In genomic region chr16:31487076-31487719, GRCh38 we compare ENCODE assay signal across 8 cellular contexts. TPM values are rescaled to one million over a fixed set of nuclear protein-coding genes. Genes with fewer than 3 reads are reported as not detected.
DNase-seq lines count a peak whose midpoint lies in the region; ATAC-seq and TF ChIP-seq lines count a peak whose summit lies in the region.

No MANE protein-coding gene starts in this region.

- no peak for DNase-seq in BE2C
- no peak for DNase-seq in effector memory CD8-positive, alpha-beta T cell
- DNase-seq in stimulated activated CD4-positive, alpha-beta T cell treated with anti-CD3 and anti-CD28 coated beads, Interleukin-15, amount 100 ng/mL, for 24 hours, result no peak
- DNase-seq in DMS 273 treated with DMSO at 0.1 percent for 48 hours (lab: John Stamatoyannopoulos, UW), result no peak
- DNase-seq in SIG-M5 (lab: John Stamatoyannopoulos, UW), result no peak
- no peak for DNase-seq in posterior cingulate gyrus

- no peak overlapping the region for H3K27ac ChIP-seq in HUES64 (ENCODE audit: low read depth, low read length)

- intact Hi-C loops in posterior cingulate gyrus (cut with DNase I), result no loop called here

- peak overlapping the region; percentile 60 to 72 for H3K27ac Mint-ChIP-seq in effector memory CD8-positive, alpha-beta T cell
- no peak overlapping the region for H3K27ac Mint-ChIP-seq in nephron

- H3K4me3 ChIP-seq in BE2C (ENCODE audit: low read depth, low read length) (peak overlapping the region; percentile 51), HUES64 (ENCODE audit: low read length) (peak overlapping the region; percentile 66)

- peaks cover 15% of the 10 kb centered on the region for H3K36me3 Mint-ChIP-seq in effector memory CD8-positive, alpha-beta T cell (ENCODE audit: insufficient read depth)
- peaks cover 17% of the 10 kb centered on the region for H3K36me3 Mint-ChIP-seq in nephron (ENCODE audit: low read depth)

- no peaks in the 10 kb centered on the region for H3K4me1 ChIP-seq in BE2C
- 0 out of 2 replicates have a peak, but pooled peaks cover 2% of the 10 kb centered on the region for H3K4me1 ChIP-seq in HUES64 (ENCODE audit: insufficient read depth, low read length)

- no peak for ATAC-seq in effector memory CD8-positive, alpha-beta T cell (replicated peaks)

- H3K9ac ChIP-seq in HUES64 (ENCODE audit: low read depth, low read length), result peak overlapping the region; percentile 1; the same call in 1 of the 2 replicates

- H3K4me3 Mint-ChIP-seq in effector memory CD8-positive, alpha-beta T cell, result peak overlapping the region; percentile 91 to 92
- peak overlapping the region; percentile 85 to 88 (median 85) for H3K4me3 Mint-ChIP-seq in nephron

- H3K27me3 Mint-ChIP-seq in effector memory CD8-positive, alpha-beta T cell, result no peaks in the 10 kb centered on the region
- H3K27me3 Mint-ChIP-seq in nephron (ENCODE audit: low read depth), result peaks cover 51% of the 10 kb centered on the region

- H3K27me3 ChIP-seq in BE2C (peaks cover 14% of the 10 kb centered on the region), HUES64 (ENCODE audit: insufficient read depth, low read length) (peaks cover 58% of the 10 kb centered on the region)

- H3K9me3 Mint-ChIP-seq in effector memory CD8-positive, alpha-beta T cell, result no peaks in the 10 kb centered on the region
- H3K9me3 Mint-ChIP-seq in nephron, result no peaks in the 10 kb centered on the region

- H3K36me3 ChIP-seq in BE2C, result no peaks in the 10 kb centered on the region
- peaks cover 19% of the 10 kb centered on the region for H3K36me3 ChIP-seq in HUES64 (ENCODE audit: insufficient read depth, low read length)

- 8% methylated on average over 48 of the region's 48 CpGs for WGBS in HUES64

- TF ChIP-seq CTCF in BE2C (IDR thresholded peaks at IDR 0.05; ENCODE audit: low read depth, low read length), result no peak
- TF ChIP-seq CTCF in nephron (IDR thresholded peaks at IDR 0.05; ENCODE audit: unreplicated experiment in 3 of 3), result no peak

- peaks cover 4 to 8% of the 10 kb centered on the region in 2 donors for H3K4me1 Mint-ChIP-seq in effector memory CD8-positive, alpha-beta T cell (ENCODE audit: low read depth in 2 of 2)
- H3K4me1 Mint-ChIP-seq in nephron, result peaks cover 9% of the 10 kb centered on the region

- no peaks in the 10 kb centered on the region for H3K9me3 ChIP-seq in BE2C
- H3K9me3 ChIP-seq in HUES64 (ENCODE audit: insufficient read depth, low read depth, low read length), result no peaks in the 10 kb centered on the region

RNA-seq across cellular contexts. Expression of gene SLC5A2, which starts 4.3 kb away (rescaled TPM):
- polyA plus RNA-seq in BE2C (2012; ENCODE audit: insufficient read depth, insufficient read length, low read depth), result 26.9 TPM
- polyA plus RNA-seq in HUES64 (2013, experiment 1 of 2), result 0.40 TPM
- 0.38 TPM for polyA plus RNA-seq in HUES64 (2013, experiment 2 of 2)

RNA-seq across cellular contexts. Expression of gene TGFB1I1, which starts 15.2 kb away (rescaled TPM):
- polyA plus RNA-seq in BE2C (2012; ENCODE audit: insufficient read depth, insufficient read length, low read depth), result 41.8 TPM
- polyA plus RNA-seq in HUES64 (2013, experiment 1 of 2), result 6.2 TPM
- polyA plus RNA-seq in HUES64 (2013, experiment 2 of 2), result 7.0 TPM

RNA-seq across cellular contexts. Expression of gene RUSF1, which starts 21.0 kb away (rescaled TPM):
- 143 TPM for polyA plus RNA-seq in BE2C (2012; ENCODE audit: insufficient read depth, insufficient read length, low read depth)
- polyA plus RNA-seq in HUES64 (2013, experiment 1 of 2), result 23.0 TPM
- polyA plus RNA-seq in HUES64 (2013, experiment 2 of 2), result 26.8 TPM

RNA-seq across cellular contexts. Expression of gene ARMC5, which starts 27.9 kb away (rescaled TPM):
- 26.6 TPM for polyA plus RNA-seq in BE2C (2012; ENCODE audit: insufficient read depth, insufficient read length, low read depth)
- polyA plus RNA-seq in HUES64 (2013, experiment 1 of 2), result 6.2 TPM
- 6.7 TPM for polyA plus RNA-seq in HUES64 (2013, experiment 2 of 2)

RNA-seq across cellular contexts. Expression of gene AHSP, which starts 40.5 kb away (rescaled TPM):
- not detected for polyA plus RNA-seq in BE2C (2012; ENCODE audit: insufficient read depth, insufficient read length, low read depth)
- polyA plus RNA-seq in HUES64 (2013, experiment 1 of 2), result 0.75 TPM
- 1.9 TPM for polyA plus RNA-seq in HUES64 (2013, experiment 2 of 2)

Comparison
In these comparisons a context has a peak if more than half of its experiments do, and no peak if none do; other contexts are left out.
1. H3K27ac Mint-ChIP-seq: peak in effector memory CD8-positive, alpha-beta T cell (2 of 2); none in nephron (0 of 3).